19 cellular contexts compared by ENCODE assay signal in genomic region chr14:60861545-60862147, GRCh38.
DNase-seq lines count a peak whose midpoint lies in the region; ATAC-seq, FAIRE-seq and TF ChIP-seq lines count a peak whose summit lies in the region.
"Had no signal": no experiment of that assay in that cellular context is flagged by ENCODE, and none has a peak within 500 bp of the region (broad histone marks: within the 10 kb centered on the region; RNA-seq: fewer than 3 reads in every experiment).

No MANE protein-coding gene starts in this region.

- no peaks in the 10 kb centered on the region for H3K9me3 ChIP-seq in Karpas-422 (ENCODE audit: low read length)
- H3K9me3 ChIP-seq in suprapubic skin = no peaks in the 10 kb centered on the region
- H3K9me3 ChIP-seq: BE2C, Caco-2 had no signal

- peak; percentile 26 for FAIRE-seq in endometrium (lab: Jason Lieb, UNC)

- peak overlapping the region; percentile 27 for H3K9ac ChIP-seq in Karpas-422 (ENCODE audit: low read length)

- no peak for ATAC-seq in GM21360 (IDR thresholded peaks at IDR 0.05; ENCODE audit: unreplicated experiment)
- ATAC-seq: activated CD4-positive, CD25-positive, alpha-beta regulatory T cell treated with anti-CD3 and anti-CD28 coated beads, Interleukin-2, amount 50 U/mL, for 24 hours; activated CD8-positive, alpha-beta T cell treated with anti-CD3 and anti-CD28 coated beads for 36 hours; naive thymus-derived CD8-positive, alpha-beta T cell; SK-N-SH treated with all-trans-retinoic acid at 6 μM for 48 hours had no signal

- peaks cover 19% of the 10 kb centered on the region for H3K36me3 Mint-ChIP-seq in mesothelial cell of epicardium

- H3K27ac Mint-ChIP-seq in mesothelial cell of epicardium = peak overlapping the region; percentile 71
- H3K27ac Mint-ChIP-seq: activated CD8-positive, alpha-beta T cell treated with anti-CD3 and anti-CD28 coated beads for 36 hours; naive thymus-derived CD8-positive, alpha-beta T cell had no signal

- peak overlapping the region; percentile 55 for H3K4me2 ChIP-seq in Karpas-422 (ENCODE audit: low read depth, low read length, poor library complexity, severe bottlenecking)

- in situ Hi-C loops in GM13977 (cut with MboI; ENCODE audit: low pct_unique_long_range_greater_than_20kb, low sequenced_read_pairs, unreplicated experiment) = no loop called here

- TF ChIP-seq POLR2A in suprapubic skin (IDR thresholded peaks at IDR 0.05) = no peak

- no peak for DNase-seq in Karpas-422
- DNase-seq in mesothelial cell of epicardium (ENCODE audit: low spot score in 2 of 2, unreplicated experiment in 2 of 2) = no peak
- DNase-seq in suprapubic skin (ENCODE audit: low spot score in 2 of 2) = no peak
- no peak for DNase-seq in GM13977 (ENCODE audit: low spot score)
- DNase-seq in NCI-H526 (lab: John Stamatoyannopoulos, UW) = no peak
- DNase-seq: activated CD8-positive, alpha-beta T cell treated with anti-CD3 and anti-CD28 coated beads for 36 hours; activated naive CD4-positive, alpha-beta T cell; activated T-cell treated with anti-CD3 and anti-CD28 coated beads, Interleukin-2, amount 50 U/mL, for 1 hour; BE2C; effector memory CD4-positive, alpha-beta T cell; naive thymus-derived CD8-positive, alpha-beta T cell; NCI-H446; stimulated activated naive CD4-positive, alpha-beta T cell had no signal

- peaks cover 47% of the 10 kb centered on the region for H3K4me1 Mint-ChIP-seq in mesothelial cell of epicardium

- TF ChIP-seq CTCF in mesothelial cell of epicardium (IDR thresholded peaks at IDR 0.05; ENCODE audit: unreplicated experiment) = no peak
- no peak for TF ChIP-seq CTCF in suprapubic skin (IDR thresholded peaks at IDR 0.05)
- TF ChIP-seq CTCF in GM13977 (IDR thresholded peaks at IDR 0.05; ENCODE audit: extremely low read depth, insufficient read depth, missing control alignments) = no peak

- no peaks in the 10 kb centered on the region for H4K20me1 ChIP-seq in Karpas-422 (ENCODE audit: insufficient read depth, low read depth, low read length)

- H2AFZ ChIP-seq in Karpas-422 (ENCODE audit: low read length) = no peak overlapping the region

- no peaks in the 10 kb centered on the region for H3K27me3 Mint-ChIP-seq in mesothelial cell of epicardium (ENCODE audit: low read depth)
- H3K27me3 Mint-ChIP-seq: activated CD8-positive, alpha-beta T cell treated with anti-CD3 and anti-CD28 coated beads for 36 hours; naive thymus-derived CD8-positive, alpha-beta T cell had no signal

- no peaks in the 10 kb centered on the region for H3K9me2 ChIP-seq in Karpas-422 (replicated peaks; ENCODE audit: insufficient read depth, low read length)

- peak overlapping the region; percentile 28 for H3K4me3 Mint-ChIP-seq in mesothelial cell of epicardium
- H3K4me3 Mint-ChIP-seq: activated CD8-positive, alpha-beta T cell treated with anti-CD3 and anti-CD28 coated beads for 36 hours; naive thymus-derived CD8-positive, alpha-beta T cell had no signal

- H3K27me3 ChIP-seq in Karpas-422 (ENCODE audit: low read length) = no peaks in the 10 kb centered on the region
- no peaks in the 10 kb centered on the region for H3K27me3 ChIP-seq in suprapubic skin
- H3K27me3 ChIP-seq: BE2C, tibial artery had no signal

- H3K79me2 ChIP-seq in Karpas-422 (ENCODE audit: low read length) = peaks cover 78% of the 10 kb centered on the region

- H3K36me3 ChIP-seq in Karpas-422 (ENCODE audit: insufficient read depth, low read length) = peaks cover 6% of the 10 kb centered on the region
- no peaks in the 10 kb centered on the region for H3K36me3 ChIP-seq in suprapubic skin
- H3K36me3 ChIP-seq: BE2C, tibial artery had no signal

- WGBS in suprapubic skin = 66% methylated on average over 3 of the region's 3 CpGs

- peaks cover 12% of the 10 kb centered on the region for H3K9me3 Mint-ChIP-seq in mesothelial cell of epicardium

- TF ChIP-seq EP300 in suprapubic skin (IDR thresholded peaks at IDR 0.05) = no peak

- H3K4me1 ChIP-seq in Karpas-422 (ENCODE audit: low read length) (peaks cover 69% of the 10 kb centered on the region), suprapubic skin (peaks cover 22% of the 10 kb centered on the region)
- H3K4me1 ChIP-seq: BE2C had no signal

- H3K27ac ChIP-seq in Karpas-422 (ENCODE audit: low read length) (peak overlapping the region; percentile 78), suprapubic skin (peak overlapping the region; percentile 1)

- peak overlapping the region; percentile 9 for H3K4me3 ChIP-seq in Karpas-422 (ENCODE audit: low read length)
- no peak overlapping the region for H3K4me3 ChIP-seq in suprapubic skin
- H3K4me3 ChIP-seq: tibial artery had no signal
